ENCODE assay signal across 12 cellular contexts in genomic region chr9:32351845-32352244, GRCh38. TPM values are rescaled to one million over a fixed set of nuclear protein-coding genes. Genes with fewer than 3 reads are reported as not detected.
DNase-seq lines count a peak whose midpoint lies in the region; ATAC-seq and TF ChIP-seq lines count a peak whose summit lies in the region.
"Had no signal": no experiment of that assay in that cellular context is flagged by ENCODE, and none has a peak within 500 bp of the region (broad histone marks: within the 10 kb centered on the region; RNA-seq: fewer than 3 reads in every experiment).

No MANE protein-coding gene starts in this region.

- DNase-seq in AG09309 (ENCODE audit: low read depth), result no peak
- peak; percentile 18 for DNase-seq in PC-3
- peak; percentile 12 for DNase-seq in glomerular visceral epithelial cell (ENCODE audit: extremely low spot score)
- no peak for DNase-seq in activated gamma-delta T cell (lab: John Stamatoyannopoulos, UW)
- DNase-seq in NCI-H1436 (lab: John Stamatoyannopoulos, UW), result no peak
- no peak for DNase-seq in anterior cingulate cortex (lab: John Stamatoyannopoulos, UW)
- DNase-seq: NCI-H524 treated with DMSO at 0.1 percent for 48 hours; stimulated activated CD4-positive, alpha-beta T cell treated with anti-CD3 and anti-CD28 coated beads, Interleukin-4, amount 100 ng/mL, for 1 hour had no signal

- no peaks in the 10 kb centered on the region for H3K4me1 ChIP-seq in PC-3 (ENCODE audit: insufficient read depth, low read length)
- H3K4me1 ChIP-seq: thyroid gland had no signal

- no peaks in the 10 kb centered on the region for H3K36me3 ChIP-seq in PC-3 (ENCODE audit: low read depth, low read length)
- H3K36me3 ChIP-seq: neutrophil, thyroid gland had no signal

- H3K4me2 ChIP-seq in PC-3 (ENCODE audit: low read length), result no peak overlapping the region

- intact Hi-C loops in PC-3 (cut with micrococcal nuclease), result no loop called here

- no peaks in the 10 kb centered on the region for H4K20me1 ChIP-seq in PC-3 (ENCODE audit: low read length)

- CTCF ChIA-PET in PC-3 (lab: Charles Lee), result interaction anchor here (0.6 kb wide), 1 partner anchor 475 kb away, joined by 3 read pairs; no protein-coding TSS in a partner anchor

- no TSS peak for BruUV-seq in PC-3 (replicated peaks; lab: Mats Ljungman, UMichigan)

- H3F3A ChIP-seq in PC-3 (ENCODE audit: low read length, unreplicated experiment), result no peaks in the 10 kb centered on the region

- H3K9ac ChIP-seq in PC-3 (ENCODE audit: low read length), result no peak overlapping the region

- ATAC-seq in GM18868 (IDR thresholded peaks at IDR 0.05; ENCODE audit: unreplicated experiment) (peak; percentile 60), PC-3 (peak; percentile 45; the same call in 1 of the 2 replicates), GM21786 (IDR thresholded peaks at IDR 0.05; ENCODE audit: unreplicated experiment) (no peak)

- no peak overlapping the region for H3K27ac ChIP-seq in PC-3 (ENCODE audit: low read length)
- H3K27ac ChIP-seq: neutrophil, thyroid gland had no signal

- H3K9me3 ChIP-seq in PC-3 (ENCODE audit: low read length), result no peaks in the 10 kb centered on the region
- H3K9me3 ChIP-seq: neutrophil, thyroid gland had no signal

- peaks cover 24% of the 10 kb centered on the region for H3K27me3 ChIP-seq in PC-3 (ENCODE audit: low read length)
- H3K27me3 ChIP-seq: neutrophil, thyroid gland had no signal

- H3K79me2 ChIP-seq in PC-3 (ENCODE audit: low read length), result no peaks in the 10 kb centered on the region

- H3K9me2 ChIP-seq in PC-3 (replicated peaks; ENCODE audit: low read length), result no peaks in the 10 kb centered on the region

- TF ChIP-seq CTCF in AG09309 (IDR thresholded peaks at IDR 0.05; ENCODE audit: control insufficient read depth, insufficient read depth, low read depth, low read length, missing control alignments), result peak; percentile 21
- TF ChIP-seq CTCF in PC-3 (conservative IDR thresholded peaks at IDR 0.05; ENCODE audit: low read depth, low read length), result 0 out of 2 replicates have a peak, but pooled peaks have one; percentile 27

- POLR2A ChIA-PET in PC-3 (lab: Charles Lee; ENCODE audit: unreplicated experiment), result no interaction called here

- no peak overlapping the region for H2AFZ ChIP-seq in PC-3 (ENCODE audit: low read length)

- no peak overlapping the region for H3K4me3 ChIP-seq in AG09309 (ENCODE audit: control insufficient read depth, low read depth, low read length)
- H3K4me3 ChIP-seq in PC-3 (ENCODE audit: low read length), result no peak overlapping the region
- H3K4me3 ChIP-seq: thyroid gland had no signal

RNA-seq across cellular contexts. Expression of gene ACO1, which starts 32.6 kb away (rescaled TPM):
- total RNA-seq in PC-3 (2014; rRNA removed), result 20.8 and 26.0 TPM in 2 replicates

Comparison
In these comparisons a context has a peak if more than half of its experiments do, and no peak if none do; other contexts are left out.
1. DNase-seq: peak in PC-3 (single experiment) and glomerular visceral epithelial cell (single experiment); none in AG09309 (single experiment), activated gamma-delta T cell (single experiment), NCI-H1436 (single experiment) and anterior cingulate cortex (0 of 58).